In genomic region chr9:137422668-137423000, GRCh38 we compare ENCODE assay signal across 8 cellular contexts. TPM values are rescaled to one million over a fixed set of nuclear protein-coding genes. Genes with fewer than 3 reads are reported as not detected.
DNase-seq lines count a peak whose midpoint lies in the region; ATAC-seq and TF ChIP-seq lines count a peak whose summit lies in the region.

No MANE protein-coding gene starts in this region.

- TF ChIP-seq RAD21 in IMR-90 (IDR thresholded peaks at IDR 0.05; ENCODE audit: low read length) = no peak

- H2AFZ ChIP-seq in IMR-90 (replicated peaks; ENCODE audit: low read length, poor library complexity) = peak overlapping the region; percentile 98

- H3K14ac ChIP-seq in IMR-90 (replicated peaks; ENCODE audit: low read depth, low read length) = peak overlapping the region; percentile 20; the same call in 1 of the 2 replicates

- H3K27me3 ChIP-seq in IMR-90 (ENCODE audit: control insufficient read depth, insufficient read depth, low read length) (no peaks in the 10 kb centered on the region; the same call in 1 of the 2 replicates), left ventricle myocardium inferior (ENCODE audit: low read depth) (no peaks in the 10 kb centered on the region), gastrocnemius medialis (no peaks in the 10 kb centered on the region)

- no peaks in the 10 kb centered on the region for H3K9me3 Mint-ChIP-seq in activated naive CD4-positive, alpha-beta T cell treated with anti-CD3 and anti-CD28 coated beads, Interleukin-2, amount 50 U/mL, for 72 hours

- ATAC-seq in GM21529 (IDR thresholded peaks at IDR 0.05; ENCODE audit: unreplicated experiment) (peak; percentile 31), IMR-90 (ENCODE audit: low read depth) (peak; percentile 61), gastrocnemius medialis (peak; percentile 31 to 32)
- ATAC-seq in activated naive CD4-positive, alpha-beta T cell treated with anti-CD3 and anti-CD28 coated beads, Interleukin-2, amount 50 U/mL, for 72 hours = peak; percentile 49 to 55

- no peak overlapping the region for H3K56ac ChIP-seq in IMR-90 (ENCODE audit: extremely low read depth, insufficient read depth, low read length)

- peaks cover 16 to 24% of the 10 kb centered on the region in 2 experiments for H3K79me1 ChIP-seq in IMR-90 (ENCODE audit: low read depth in 1 of 2, low read length in 2 of 2)

- TF ChIP-seq CTCF in IMR-90 (conservative IDR thresholded peaks at IDR 0.05; ENCODE audit: low read depth, low read length) = no peak
- TF ChIP-seq CTCF in left ventricle myocardium inferior (IDR thresholded peaks at IDR 0.05; ENCODE audit: borderline replicate concordance) = no peak
- no peak for TF ChIP-seq CTCF in gastrocnemius medialis (IDR thresholded peaks at IDR 0.05 in 4 of 5, conservative IDR thresholded peaks at IDR 0.05 in 1 of 5)

- no peak overlapping the region for H3K18ac ChIP-seq in IMR-90 (ENCODE audit: low read depth, low read length)

- peak overlapping the region; percentile 76 for H3K4ac ChIP-seq in IMR-90 (ENCODE audit: low read depth, low read length)

- TF ChIP-seq POLR2A in IMR-90 (IDR thresholded peaks at IDR 0.05; ENCODE audit: low read depth, low read length) (no peak), gastrocnemius medialis (IDR thresholded peaks at IDR 0.05) (no peak)

- H3K9ac ChIP-seq in IMR-90 (ENCODE audit: low read depth, low read length) = peak overlapping the region; percentile 85

- intact Hi-C loops in IMR-90 (cut with micrococcal nuclease) = no loop called here
- intact Hi-C loops in left ventricle myocardium inferior (cut with micrococcal nuclease) = no loop called here
- intact Hi-C loops in gastrocnemius medialis (cut with DNase I; ENCODE audit: low total_unique reads) = loop anchor here (10.0 kb wide), 1 partner anchor 938 kb away; the partner anchor contains the start of gene SEC16A

- H2BK15ac ChIP-seq in IMR-90 (ENCODE audit: low read depth, low read length) = no peak overlapping the region

- no peaks in the 10 kb centered on the region for H3K9me1 ChIP-seq in IMR-90 (ENCODE audit: insufficient read depth, low read length)

- H3K36me3 ChIP-seq in IMR-90 (ENCODE audit: control insufficient read depth, insufficient read depth, low read length) (no peaks in the 10 kb centered on the region; the same call in 1 of the 2 replicates), left ventricle myocardium inferior (no peaks in the 10 kb centered on the region), gastrocnemius medialis (no peaks in the 10 kb centered on the region)

- H3K36me3 Mint-ChIP-seq in activated naive CD4-positive, alpha-beta T cell treated with anti-CD3 and anti-CD28 coated beads, Interleukin-2, amount 50 U/mL, for 72 hours = no peaks in the 10 kb centered on the region

- in situ Hi-C loops in IMR-90 (cut with MboI; ENCODE audit: low sequenced_read_pairs) (no loop called here), gastrocnemius medialis (cut with MboI; ENCODE audit: low sequenced_read_pairs in 4 of 4) (loop anchor here in 3 of 4 donors (25.0 kb wide), 1 partner anchor 135 kb away; the partner anchor contains the start of gene TOR4A (in 3 of the 3))

- peak overlapping the region; percentile 28 for H2BK5ac ChIP-seq in IMR-90 (ENCODE audit: low read depth, low read length, poor library complexity, severe bottlenecking)

- H4K8ac ChIP-seq in IMR-90 (ENCODE audit: low read depth in 2 of 2, low read length in 2 of 2) = peak overlapping the region; percentile 71 to 95

- peak overlapping the region; percentile 98 for H3K4me2 ChIP-seq in IMR-90 (ENCODE audit: low read depth, low read length)

- H4K5ac ChIP-seq in IMR-90 (ENCODE audit: low read depth, low read length) = peak overlapping the region; percentile 92

- CTCF ChIA-PET in IMR-90 (lab: Yijun Ruan, JAX) = interaction anchor here (0.6 to 1.0 kb wide), 4 partner anchors 10 to 112 kb away, joined by 3 to 9 read pairs (median 4); partner anchors contain the start of gene ENTPD8

- no peak overlapping the region for H2AK5ac ChIP-seq in IMR-90 (ENCODE audit: low read depth, low read length)

- no peaks in the 10 kb centered on the region for H4K20me1 ChIP-seq in IMR-90 (ENCODE audit: insufficient read depth, low read length)

- WGBS in IMR-90 (ENCODE audit: extremely low coverage in 2 of 2, insufficient read length in 1 of 2), 2 experiments = 0% methylated on average over 11 of the region's 43 CpGs; no CpG with 5 or more reads in 1 of the 2 experiments

- H3K23ac ChIP-seq in IMR-90 (ENCODE audit: low read depth, low read length) = no peak overlapping the region

- H3K4me3 ChIP-seq in IMR-90 (ENCODE audit: insufficient read depth, low read depth, low read length) (peak overlapping the region; percentile 79), left ventricle myocardium inferior (peak overlapping the region; percentile 96), gastrocnemius medialis (peak overlapping the region; percentile 74 to 91 (median 82))

- POLR2A ChIA-PET in IMR-90 (lab: Charles Lee; ENCODE audit: unreplicated experiment) = no interaction called here

- H3K4me1 ChIP-seq in IMR-90 (ENCODE audit: control insufficient read depth, insufficient read depth, low read length) (peaks cover 5% of the 10 kb centered on the region; the same call in 1 of the 2 replicates), left ventricle myocardium inferior (peaks cover 51% of the 10 kb centered on the region), gastrocnemius medialis (peaks cover 14 to 29% of the 10 kb centered on the region in 2 donors)

- H3K27ac Mint-ChIP-seq in activated naive CD4-positive, alpha-beta T cell treated with anti-CD3 and anti-CD28 coated beads, Interleukin-2, amount 50 U/mL, for 72 hours = no peak overlapping the region

- H2BK20ac ChIP-seq in IMR-90 (ENCODE audit: low read depth, low read length) = no peak overlapping the region

- H3K9me3 ChIP-seq in IMR-90 (ENCODE audit: control insufficient read depth, insufficient read depth, low read length) (no peaks in the 10 kb centered on the region), left ventricle myocardium inferior (replicated peaks) (no peaks in the 10 kb centered on the region), gastrocnemius medialis (no peaks in the 10 kb centered on the region)

- H3K27ac ChIP-seq in IMR-90 (ENCODE audit: insufficient read depth, low read length) (peak overlapping the region; percentile 16; the same call in 1 of the 2 replicates), left ventricle myocardium inferior (replicated peaks) (peak overlapping the region; percentile 84), gastrocnemius medialis (peak overlapping the region; percentile 68 to 81 (median 78))

- dilution Hi-C loops in IMR-90 (cut with HindIII; ENCODE audit: low sequenced_read_pairs, unreplicated experiment) = no loop called here

- H2AK9ac ChIP-seq in IMR-90 (replicated peaks; ENCODE audit: low read depth, low read length, poor library complexity) = peak overlapping the region; percentile 93

- DNase-seq in ELR (ENCODE audit: low read depth) = peak; percentile 60
- DNase-seq in IMR-90 = no peak
- DNase-seq in activated naive CD4-positive, alpha-beta T cell treated with anti-CD3 and anti-CD28 coated beads, Interleukin-2, amount 50 U/mL, for 72 hours (ENCODE audit: low spot score in 2 of 2) = peak in 1 of 2 donors; percentile 39
- DNase-seq in left ventricle myocardium inferior = peak; percentile 31
- no peak for DNase-seq in gastrocnemius medialis
- no peak for DNase-seq in NCI-H1048 (lab: John Stamatoyannopoulos, UW)
- no peak for DNase-seq in GDM1 (lab: John Stamatoyannopoulos, UW)

- BruUV-seq in IMR-90 (replicated peaks; lab: Mats Ljungman, UMichigan) = no TSS peak

- H2BK120ac ChIP-seq in IMR-90 (ENCODE audit: low read depth, low read length) = no peak overlapping the region

- peak overlapping the region; percentile 66; the same call in 1 of the 2 replicates for H4K91ac ChIP-seq in IMR-90 (ENCODE audit: insufficient read depth, low read depth, low read length)

TF ChIP-seq in IMR-90, 13 proteins besides CTCF, POLR2A, EP300 and RAD21 (continues in another document):
- TF ChIP-seq SMC3 (IDR thresholded peaks at IDR 0.05; ENCODE audit: low read depth, low read length) (no peak), CEBPB (IDR thresholded peaks at IDR 0.05; ENCODE audit: low read depth, low read length) (no peak)

RNA-seq across cellular contexts. Expression of gene EXD3, which starts 0.3 kb away (rescaled TPM):
- total RNA-seq in IMR-90 (2012; rRNA removed) (1.1 and 1.7 TPM in 2 replicates), left ventricle myocardium inferior (9.2 TPM), gastrocnemius medialis (10 to 100 TPM in 1 of 4 donors, 1 to 10 TPM in 3; 4.8 to 12.5 (median 6.4) TPM)
- 7.4 and 10.2 TPM in 2 replicates for polyA plus RNA-seq in IMR-90 (2012; rRNA removed)
- polyA plus RNA-seq in IMR-90 (2012; cell fraction: cytosol; rRNA removed) = 5.4 and 9.9 TPM in 2 replicates
- polyA plus RNA-seq in IMR-90 (2012; cell fraction: nucleus; rRNA removed; ENCODE audit: low replicate concordance) = 24.4 and 50.7 TPM in 2 replicates
- 10 to 100 TPM in 1 of 2 donors, 1 to 10 TPM in 1; 7.9 to 14.8 TPM for total RNA-seq in activated naive CD4-positive, alpha-beta T cell treated with anti-CD3 and anti-CD28 coated beads, Interleukin-2, amount 50 U/mL, for 72 hours

RNA-seq across cellular contexts. Expression of gene NOXA1, which starts 0.6 kb away (rescaled TPM):
- not detected in 2 replicates for total RNA-seq in IMR-90 (2012; rRNA removed)
- 0.16 and 0.17 TPM in 2 replicates for polyA plus RNA-seq in IMR-90 (2012; rRNA removed)
- polyA plus RNA-seq in IMR-90 (2012; cell fraction: cytosol; rRNA removed) = 0.08 and 0.25 TPM in 2 replicates
- 1.3 and 3.4 TPM in 2 replicates for polyA plus RNA-seq in IMR-90 (2012; cell fraction: nucleus; rRNA removed; ENCODE audit: low replicate concordance)
- total RNA-seq in activated naive CD4-positive, alpha-beta T cell treated with anti-CD3 and anti-CD28 coated beads, Interleukin-2, amount 50 U/mL, for 72 hours = 1 to 10 TPM in 1 of 2 donors, not detected in 1; 1.5 TPM
- total RNA-seq in left ventricle myocardium inferior = 2.0 TPM
- 1 to 10 TPM in 3 of 4 donors, under 1 TPM in 1; 0.41 to 2.5 (median 1.8) TPM for total RNA-seq in gastrocnemius medialis

RNA-seq across cellular contexts. Expression of gene ENTPD8, which starts 18.5 kb away (rescaled TPM):
- total RNA-seq in IMR-90 (2012; rRNA removed) (not detected in 2 replicates), left ventricle myocardium inferior (not detected), gastrocnemius medialis (under 1 TPM in 1 of 4 donors, not detected in 3; 0.23 TPM)
- polyA plus RNA-seq in IMR-90 (2012; rRNA removed) = 0.07 TPM in 2 replicates
- polyA plus RNA-seq in IMR-90 (2012; cell fraction: cytosol; rRNA removed) = 0.06 and 0.11 TPM in 2 replicates
- 0.37 and 0.78 TPM in 2 replicates for polyA plus RNA-seq in IMR-90 (2012; cell fraction: nucleus; rRNA removed; ENCODE audit: low replicate concordance)
- total RNA-seq in activated naive CD4-positive, alpha-beta T cell treated with anti-CD3 and anti-CD28 coated beads, Interleukin-2, amount 50 U/mL, for 72 hours = not detected

RNA-seq across cellular contexts. Expression of gene NSMF, which starts 36.5 kb away (rescaled TPM):
- 7.7 and 10.0 TPM in 2 replicates for total RNA-seq in IMR-90 (2012; rRNA removed)
- polyA plus RNA-seq in IMR-90 (2012; rRNA removed) = 40.9 and 45.9 TPM in 2 replicates
- polyA plus RNA-seq in IMR-90 (2012; cell fraction: cytosol; rRNA removed) = 26.6 and 33.5 TPM in 2 replicates
- 116 and 241 TPM in 2 replicates for polyA plus RNA-seq in IMR-90 (2012; cell fraction: nucleus; rRNA removed; ENCODE audit: low replicate concordance)
- total RNA-seq in activated naive CD4-positive, alpha-beta T cell treated with anti-CD3 and anti-CD28 coated beads, Interleukin-2, amount 50 U/mL, for 72 hours = 10 to 100 TPM; 12.0 to 61.3 TPM
- 9.8 TPM for total RNA-seq in left ventricle myocardium inferior
- total RNA-seq in gastrocnemius medialis = 1 to 10 TPM; 4.4 to 8.4 (median 7.1) TPM

Comparison
In these comparisons a context has a peak if more than half of its experiments do, and no peak if none do; other contexts are left out.
1. DNase-seq: peak in ELR (single experiment) and left ventricle myocardium inferior (single experiment); none in IMR-90 (single experiment), gastrocnemius medialis (0 of 2), NCI-H1048 (single experiment) and GDM1 (single experiment).
2. H3K27ac ChIP-seq: peak in every context shown above with its lines; median percentile 84 in left ventricle myocardium inferior; 78 in gastrocnemius medialis; 16 in IMR-90.
3. Peak in every context shown above with its lines, with median percentiles within 50 percentile points of each other: ATAC-seq and H3K4me3 ChIP-seq.